33 cellular contexts compared by ENCODE assay signal in genomic region chr19:1685046-1685445, GRCh38.
"Had no signal": no experiment of that assay in that cellular context is flagged by ENCODE, and none has a peak within 500 bp of the region (broad histone marks: within the 10 kb centered on the region; RNA-seq: fewer than 3 reads in every experiment).

No MANE protein-coding gene starts in this region.

- H3K27ac ChIP-seq: adrenal gland, body of pancreas, epithelial cell of prostate, VCaP had no signal

- H3K4me1 ChIP-seq: adrenal gland, body of pancreas had no signal

- DNase-seq: activated CD4-positive, alpha-beta memory T cell treated with anti-CD3 and anti-CD28 coated beads for 36 hours; activated CD4-positive, alpha-beta T cell treated with anti-CD3 and anti-CD28 coated beads for 1 hour; activated CD4-positive, alpha-beta T cell treated with anti-CD3 and anti-CD28 coated beads for 48 hours; activated CD8-positive, alpha-beta memory T cell treated with anti-CD3 and anti-CD28 coated beads, Interleukin-2, amount 10 ng/mL, durations not matched to agents 7 days and 5 days; activated CD8-positive, alpha-beta memory T cell treated with anti-CD3 and anti-CD28 coated beads, Interleukin-2, amount 50 U/mL, for 4 hours; activated CD8-positive, alpha-beta T cell treated with anti-CD3 and anti-CD28 coated beads, Interleukin-2, amount 10 ng/mL, durations not matched to agents 7 days and 5 days; activated effector memory CD4-positive, alpha-beta T cell treated with anti-CD3 and anti-CD28 coated beads, Interleukin-2, amount 50 U/mL, for 16 hours; activated naive CD4-positive, alpha-beta T cell treated with anti-CD3 and anti-CD28 coated beads for 36 hours; activated naive CD8-positive, alpha-beta T cell treated with anti-CD3 and anti-CD28 coated beads for 36 hours; activated naive CD8-positive, alpha-beta T cell treated with anti-CD3 and anti-CD28 coated beads, Interleukin-2, amount 50 U/mL, for 24 hours; activated T-cell treated with anti-CD3 and anti-CD28 coated beads, Interleukin-2, amount 50 U/mL, for 1 hour; activated T-cell treated with anti-CD3 and anti-CD28 coated beads, Interleukin-2, amount 50 U/mL, for 48 hours; adrenal gland; amygdala; aorta; body of pancreas; caudate nucleus; cortex of kidney; dermis blood vessel endothelial cell; effector CD4-positive, alpha-beta T cell; effector memory CD8-positive, alpha-beta T cell; foreskin fibroblast; head of caudate nucleus; T-cell; T-helper 9 cell had no signal

- ATAC-seq: activated CD8-positive, alpha-beta memory T cell treated with anti-CD3 and anti-CD28 coated beads, Interleukin-2, amount 10 ng/mL, durations not matched to agents 7 days and 5 days; activated CD8-positive, alpha-beta T cell treated with anti-CD3 and anti-CD28 coated beads, Interleukin-2, amount 10 ng/mL, durations not matched to agents 7 days and 5 days; activated naive CD8-positive, alpha-beta T cell treated with anti-CD3 and anti-CD28 coated beads, Interleukin-2, amount 50 U/mL, for 24 hours; body of pancreas; effector memory CD8-positive, alpha-beta T cell; T-cell; WTC11 had no signal

- H3K9me3 ChIP-seq: adrenal gland, body of pancreas had no signal

- H3K36me3 ChIP-seq: adrenal gland had no signal

- FAIRE-seq: colon, endometrium, endothelial cell of umbilical vein, frontal cortex, TTC549 had no signal

- H3K4me3 ChIP-seq: adrenal gland, body of pancreas had no signal
